1 cellular context compared by ENCODE assay signal in genomic region chr1:194658090-194658439, GRCh38.
TF ChIP-seq lines count a peak whose summit lies in the region.

No MANE protein-coding gene starts in this region.

TF ChIP-seq in K562, 482 proteins besides CTCF, POLR2A, EP300 and RAD21 (continued from another document):
- TF ChIP-seq, protein P1, sequence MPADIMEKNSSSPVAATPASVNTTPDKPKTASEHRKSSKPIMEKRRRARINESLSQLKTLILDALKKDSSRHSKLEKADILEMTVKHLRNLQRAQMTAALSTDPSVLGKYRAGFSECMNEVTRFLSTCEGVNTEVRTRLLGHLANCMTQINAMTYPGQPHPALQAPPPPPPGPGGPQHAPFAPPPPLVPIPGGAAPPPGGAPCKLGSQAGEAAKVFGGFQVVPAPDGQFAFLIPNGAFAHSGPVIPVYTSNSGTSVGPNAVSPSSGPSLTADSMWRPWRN (IDR thresholded peaks at IDR 0.05; ENCODE audit: low read depth) = no peak
- TF ChIP-seq SMARCA4 (IDR thresholded peaks at IDR 0.05) (peak; percentile 81), NFE2 (IDR thresholded peaks at IDR 0.05; ENCODE audit: low read depth) (peak; percentile 98), MLX (CRISPR knock-in tag; conservative IDR thresholded peaks at IDR 0.05) (no peak), SIN3B (IDR thresholded peaks at IDR 0.05; ENCODE audit: low read depth) (0 out of 2 replicates have a peak, but pooled peaks have one; percentile 15), NFE2L1 (tag; IDR thresholded peaks at IDR 0.05; ENCODE audit: borderline replicate concordance, low read depth) (peak; percentile 75), TBP (optimal IDR thresholded peaks at IDR 0.05; ENCODE audit: low read depth, low read length) (peak; percentile 27), ARNT (IDR thresholded peaks at IDR 0.05) (0 out of 4 replicates have a peak, but pooled peaks of 1 of the 2 experiments have one; percentile 27)
